Comparison of ENCODE assay signal across 10 cellular contexts in the genomic region with DNA sequence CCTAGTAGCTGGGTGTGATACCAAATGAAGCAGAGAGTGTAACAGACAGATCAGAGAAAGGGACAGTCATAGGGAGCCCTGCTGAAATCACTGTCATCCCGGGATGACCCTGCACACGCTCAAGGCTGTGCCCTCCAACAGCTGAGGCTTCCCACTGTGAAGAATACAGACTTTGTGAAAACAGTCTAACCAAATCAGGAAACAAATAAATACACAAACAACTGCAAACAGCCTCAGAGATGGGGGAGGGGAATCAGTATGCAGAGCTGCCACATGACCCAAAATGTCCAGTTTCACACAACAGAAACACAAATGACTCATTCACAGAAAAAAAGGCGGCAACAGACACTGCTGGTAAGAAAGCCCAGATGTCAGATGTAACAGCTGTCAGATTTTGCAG.
DNase-seq lines count a peak whose midpoint lies in the region; TF ChIP-seq lines count a peak whose summit lies in the region.
"Had no signal": no experiment of that assay in that cellular context is flagged by ENCODE, and none has a peak within 500 bp of the region (broad histone marks: within the 10 kb centered on the region; RNA-seq: fewer than 3 reads in every experiment).

No MANE protein-coding gene starts in this region.

- WGBS in mammary epithelial cell (ENCODE audit: low coverage, missing lambda C conversion rate): 58% methylated on average over 3 of the region's 3 CpGs

- H3K36me3 Mint-ChIP-seq in MCF 10A (ENCODE audit: insufficient read depth, unreplicated experiment): no peaks in the 10 kb centered on the region
- H3K36me3 Mint-ChIP-seq in activated CD4-positive, alpha-beta memory T cell treated with anti-CD3 and anti-CD28 coated beads for 36 hours: no peaks in the 10 kb centered on the region
- H3K36me3 Mint-ChIP-seq in activated naive CD8-positive, alpha-beta T cell treated with anti-CD3 and anti-CD28 coated beads for 36 hours: no peaks in the 10 kb centered on the region

- BruUV-seq in MCF 10A (replicated peaks; lab: Mats Ljungman, UMichigan): no TSS peak
- BruUV-seq in mammary epithelial cell (replicated peaks; lab: Mats Ljungman, UMichigan): no TSS peak

- DNase-seq in MCF 10A (ENCODE audit: unreplicated experiment) (peak; percentile 23), mammary epithelial cell (no peak), fibroblast of pulmonary artery (ENCODE audit: low read depth) (peak; percentile 84), middle frontal gyrus (ENCODE audit: extremely low spot score, low spot score) (peak; percentile 37), vagina (ENCODE audit: extremely low spot score in 2 of 2) (no peak), T-helper 9 cell (no peak)
- DNase-seq in activated CD4-positive, alpha-beta memory T cell treated with anti-CD3 and anti-CD28 coated beads for 36 hours: no peak
- no peak for DNase-seq in activated naive CD8-positive, alpha-beta T cell treated with anti-CD3 and anti-CD28 coated beads for 36 hours
- DNase-seq: NCI-H526 treated with DMSO at 0.1 percent for 48 hours had no signal

- H3K9me3 Mint-ChIP-seq in MCF 10A (ENCODE audit: unreplicated experiment): peaks cover 39% of the 10 kb centered on the region
- peaks cover 16% of the 10 kb centered on the region for H3K9me3 Mint-ChIP-seq in activated CD4-positive, alpha-beta memory T cell treated with anti-CD3 and anti-CD28 coated beads for 36 hours
- H3K9me3 Mint-ChIP-seq in activated naive CD8-positive, alpha-beta T cell treated with anti-CD3 and anti-CD28 coated beads for 36 hours: peaks cover 21% of the 10 kb centered on the region

- peaks cover 13% of the 10 kb centered on the region for H3K4me1 Mint-ChIP-seq in MCF 10A (ENCODE audit: insufficient read depth, unreplicated experiment)
- no peaks in the 10 kb centered on the region for H3K4me1 Mint-ChIP-seq in activated CD4-positive, alpha-beta memory T cell treated with anti-CD3 and anti-CD28 coated beads for 36 hours (ENCODE audit: low read depth)
- H3K4me1 Mint-ChIP-seq in activated naive CD8-positive, alpha-beta T cell treated with anti-CD3 and anti-CD28 coated beads for 36 hours: no peaks in the 10 kb centered on the region

- H3K36me3 ChIP-seq in mammary epithelial cell (ENCODE audit: insufficient read depth, low read length): no peaks in the 10 kb centered on the region
- no peaks in the 10 kb centered on the region for H3K36me3 ChIP-seq in vagina

- no peak overlapping the region for H3K4me2 ChIP-seq in mammary epithelial cell (ENCODE audit: insufficient read depth, low read depth, low read length)

- H3K9ac ChIP-seq in mammary epithelial cell (ENCODE audit: insufficient read depth, low read length): no peak overlapping the region

- TF ChIP-seq POLR2A in vagina (IDR thresholded peaks at IDR 0.05): no peak

- H3K27me3 Mint-ChIP-seq in MCF 10A (ENCODE audit: insufficient read depth, unreplicated experiment): no peaks in the 10 kb centered on the region
- H3K27me3 Mint-ChIP-seq in activated CD4-positive, alpha-beta memory T cell treated with anti-CD3 and anti-CD28 coated beads for 36 hours: no peaks in the 10 kb centered on the region
- peaks cover 20% of the 10 kb centered on the region for H3K27me3 Mint-ChIP-seq in activated naive CD8-positive, alpha-beta T cell treated with anti-CD3 and anti-CD28 coated beads for 36 hours

- in situ Hi-C loops in mammary epithelial cell (cut with MboI; ENCODE audit: low sequenced_read_pairs in 2 of 2): no loop called here

- H4K20me1 ChIP-seq in mammary epithelial cell (ENCODE audit: insufficient read depth, low read length): no peaks in the 10 kb centered on the region

- dilution Hi-C loops in mammary epithelial cell (cut with HindIII; ENCODE audit: low sequenced_read_pairs): no loop called here

- H3K4me3 Mint-ChIP-seq in MCF 10A (ENCODE audit: unreplicated experiment): no peak overlapping the region
- H3K4me3 Mint-ChIP-seq in activated CD4-positive, alpha-beta memory T cell treated with anti-CD3 and anti-CD28 coated beads for 36 hours: no peak overlapping the region
- no peak overlapping the region for H3K4me3 Mint-ChIP-seq in activated naive CD8-positive, alpha-beta T cell treated with anti-CD3 and anti-CD28 coated beads for 36 hours
- H3K4me3 Mint-ChIP-seq: stimulated activated naive CD8-positive, alpha-beta T cell treated with anti-CD3 and anti-CD28 coated beads, Interleukin-15, Interleukin-2, amounts not matched to agents 100 ng/mL and 50 ng/mL, for 24 hours had no signal

- intact Hi-C loops in MCF 10A (cut with micrococcal nuclease) (no loop called here), mammary epithelial cell (cut with micrococcal nuclease) (no loop called here), vagina (cut with DNase I) (no loop called here)
- intact Hi-C loops in activated CD4-positive, alpha-beta memory T cell treated with anti-CD3 and anti-CD28 coated beads for 36 hours (cut with micrococcal nuclease): no loop called here

- H3K79me2 ChIP-seq in mammary epithelial cell (ENCODE audit: insufficient read depth, low read length): no peaks in the 10 kb centered on the region

- H3K9me3 ChIP-seq in mammary epithelial cell (replicated peaks; ENCODE audit: insufficient read depth, low read length) (peaks cover 35% of the 10 kb centered on the region), vagina (no peaks in the 10 kb centered on the region)

- CTCF ChIA-PET in MCF 10A (lab: Yijun Ruan, JAX) (interaction anchor here (0.6 kb wide), 1 partner anchor 437 kb away, joined by 4 read pairs; no protein-coding TSS in a partner anchor), mammary epithelial cell (lab: Charles Lee; ENCODE audit: low non-redundant PET) (no interaction called here)
- CTCF ChIA-PET in activated CD4-positive, alpha-beta memory T cell treated with anti-CD3 and anti-CD28 coated beads for 36 hours (lab: Charles Lee): no interaction called here

- POLR2A ChIA-PET in MCF 10A (lab: Yijun Ruan, JAX): interaction anchor here (0.6 kb wide), 1 partner anchor 759 kb away, joined by 4 read pairs; no protein-coding TSS in a partner anchor
- POLR2A ChIA-PET in activated CD4-positive, alpha-beta memory T cell treated with anti-CD3 and anti-CD28 coated beads for 36 hours (lab: Charles Lee): interaction anchor here (0.6 kb wide), 1 partner anchor 181 kb away, joined by 6 read pairs; no protein-coding TSS in a partner anchor

- H3K4me3 ChIP-seq in mammary epithelial cell (replicated peaks in 1 of 3; ENCODE audit: insufficient read depth in 1 of 3, low read depth in 2 of 3, low read length in 3 of 3): no peak overlapping the region
- no peak overlapping the region for H3K4me3 ChIP-seq in fibroblast of pulmonary artery (replicated peaks; ENCODE audit: low read depth, low read length)
- H3K4me3 ChIP-seq in vagina: no peak overlapping the region

- no peak overlapping the region for H3K27ac ChIP-seq in mammary epithelial cell (ENCODE audit: insufficient read depth, low read depth, low read length)
- peak overlapping the region; percentile 74 for H3K27ac ChIP-seq in vagina

- TF ChIP-seq CTCF in MCF 10A (IDR thresholded peaks at IDR 0.05; ENCODE audit: unreplicated experiment) (no peak), mammary epithelial cell (conservative IDR thresholded peaks at IDR 0.05 in 1 of 2, IDR thresholded peaks at IDR 0.05 in 1 of 2; ENCODE audit: extremely low read depth in 1 of 2, insufficient read depth in 1 of 2, low read depth in 1 of 2, low read length in 2 of 2) (no peak), fibroblast of pulmonary artery (IDR thresholded peaks at IDR 0.05; ENCODE audit: low read length, missing control alignments) (no peak), vagina (IDR thresholded peaks at IDR 0.05) (no peak)

- H3K27ac Mint-ChIP-seq in MCF 10A (ENCODE audit: low read depth, unreplicated experiment): peak overlapping the region; percentile 17
- no peak overlapping the region for H3K27ac Mint-ChIP-seq in activated CD4-positive, alpha-beta memory T cell treated with anti-CD3 and anti-CD28 coated beads for 36 hours
- no peak overlapping the region for H3K27ac Mint-ChIP-seq in activated naive CD8-positive, alpha-beta T cell treated with anti-CD3 and anti-CD28 coated beads for 36 hours
- H3K27ac Mint-ChIP-seq: stimulated activated naive CD8-positive, alpha-beta T cell treated with anti-CD3 and anti-CD28 coated beads, Interleukin-15, Interleukin-2, amounts not matched to agents 100 ng/mL and 50 ng/mL, for 24 hours had no signal

- H2AFZ ChIP-seq in mammary epithelial cell (ENCODE audit: low read depth, low read length): no peak overlapping the region

- no peaks in the 10 kb centered on the region for H3K27me3 ChIP-seq in mammary epithelial cell (ENCODE audit: insufficient read depth, low read length)
- no peaks in the 10 kb centered on the region for H3K27me3 ChIP-seq in vagina

- H3K4me1 ChIP-seq in mammary epithelial cell (ENCODE audit: insufficient read depth, low read length) (no peaks in the 10 kb centered on the region), vagina (peaks cover 32% of the 10 kb centered on the region)

Comparison
In these comparisons a context has a peak if more than half of its experiments do, and no peak if none do; other contexts are left out.
1. DNase-seq: peak in MCF 10A (single experiment), fibroblast of pulmonary artery (single experiment) and middle frontal gyrus (single experiment); none in mammary epithelial cell (single experiment), vagina (0 of 2), activated CD4-positive, alpha-beta memory T cell treated with anti-CD3 and anti-CD28 coated beads for 36 hours (single experiment), activated naive CD8-positive, alpha-beta T cell treated with anti-CD3 and anti-CD28 coated beads for 36 hours (single experiment) and T-helper 9 cell (single experiment).